8 cellular contexts compared by ENCODE assay signal in genomic region chrX:24465524-24465850, GRCh38. TPM values are rescaled to one million over a fixed set of nuclear protein-coding genes. Genes with fewer than 3 reads are reported as not detected.
A peak's percentile ranks its signal among the peaks of the same experiment; 100 is the strongest.
DNase-seq lines count a peak whose midpoint lies in the region; ATAC-seq, FAIRE-seq and TF ChIP-seq lines count a peak whose summit lies in the region.

No MANE protein-coding gene starts in this region.

- H3K27ac ChIP-seq in C4-2B (peak overlapping the region; percentile 85), HEK293 (ENCODE audit: extremely low read depth, low read depth, low read length) (peak overlapping the region; percentile 83), SJSA1 (no peak overlapping the region), endothelial cell of umbilical vein (ENCODE audit: insufficient read depth, low read depth, low read length) (no peak overlapping the region), parathyroid adenoma (no peak overlapping the region)

- peak overlapping the region; percentile 3 for H3K9ac ChIP-seq in endothelial cell of umbilical vein (replicated peaks; ENCODE audit: extremely low read depth, insufficient read depth, low read length)
- H3K9ac ChIP-seq in parathyroid adenoma = no peak overlapping the region

- BruUV-seq in endothelial cell of umbilical vein (replicated peaks; lab: Mats Ljungman, UMichigan) = no TSS peak

- CTCF ChIA-PET in HEK293 (lab: Yijun Ruan, JAX) (interaction anchor here (1.2 to 2.0 kb wide), 2 partner anchors 30 to 34 kb away, joined by 3 to 9 read pairs; no protein-coding TSS in a partner anchor), endothelial cell of umbilical vein (lab: Charles Lee) (interaction anchor here (1.1 to 1.2 kb wide), 2 partner anchors 32 to 70 kb away, joined by 3 to 4 read pairs; no protein-coding TSS in a partner anchor)

- no peak for ATAC-seq in GM18517 (IDR thresholded peaks at IDR 0.05; ENCODE audit: unreplicated experiment)

- TF ChIP-seq CTCF in C4-2B (conservative IDR thresholded peaks at IDR 0.05) (no peak), HEK293 (tag by site-specific recombination; IDR thresholded peaks at IDR 0.05) (no peak), endothelial cell of umbilical vein (IDR thresholded peaks at IDR 0.05; ENCODE audit: extremely low read depth in 1 of 2, insufficient read depth in 1 of 2, low read depth in 1 of 2, low read length in 2 of 2) (no peak), parathyroid adenoma (IDR thresholded peaks at IDR 0.05) (no peak)

- no peaks in the 10 kb centered on the region for H3K9me1 ChIP-seq in endothelial cell of umbilical vein (replicated peaks; ENCODE audit: control insufficient read depth, extremely low read depth, insufficient read depth, low read length)

- intact Hi-C loops in endothelial cell of umbilical vein (cut with micrococcal nuclease) = loop anchor here (1.0 to 2.0 kb wide), 2 partner anchors 11 to 39 kb away; no protein-coding TSS in a partner anchor

- dilution Hi-C loops in endothelial cell of umbilical vein (cut with MboI; ENCODE audit: extremely low pct_ligation_motif_present, low sequenced_read_pairs) = no loop called here

- peak overlapping the region; percentile 44 for H2AFZ ChIP-seq in endothelial cell of umbilical vein (ENCODE audit: low read depth, low read length)
- H2AFZ ChIP-seq in parathyroid adenoma = peak overlapping the region; percentile 90

- no peaks in the 10 kb centered on the region for H3K36me3 ChIP-seq in HEK293 (ENCODE audit: control insufficient read depth in 2 of 2, insufficient read depth in 1 of 2, low read length in 2 of 2)
- no peaks in the 10 kb centered on the region for H3K36me3 ChIP-seq in SJSA1
- H3K36me3 ChIP-seq in endothelial cell of umbilical vein (ENCODE audit: control insufficient read depth in 2 of 2, extremely low read depth in 1 of 2, insufficient read depth in 2 of 2, low read length in 2 of 2) = no peaks in the 10 kb centered on the region
- H3K36me3 ChIP-seq in parathyroid adenoma (ENCODE audit: control insufficient read depth, insufficient read depth, low read length) = no peaks in the 10 kb centered on the region

- H3K4me3 ChIP-seq in HEK293 (ENCODE audit: low read depth, low read length) (peak overlapping the region; percentile 68), SJSA1 (peak overlapping the region; percentile 50), endothelial cell of umbilical vein (replicated peaks in 1 of 3; ENCODE audit: insufficient read depth in 1 of 3, low read depth in 1 of 3, low read length in 3 of 3) (peak overlapping the region in 2 of 3 experiments; percentile 46 to 69), parathyroid adenoma (ENCODE audit: low read depth, low read length) (peak overlapping the region; percentile 66)

- H3K27me3 ChIP-seq in SJSA1 (replicated peaks) (no peaks in the 10 kb centered on the region), endothelial cell of umbilical vein (ENCODE audit: control insufficient read depth in 2 of 2, insufficient read depth in 2 of 2, low read length in 2 of 2) (no peaks in the 10 kb centered on the region), parathyroid adenoma (ENCODE audit: control insufficient read depth, insufficient read depth, low read length) (no peaks in the 10 kb centered on the region)

- H3K4me1 ChIP-seq in HEK293 (ENCODE audit: control insufficient read depth, insufficient read depth, low read length) = peaks cover 11% of the 10 kb centered on the region; the same call in 1 of the 2 replicates
- 0 out of 2 replicates have a peak, but pooled peaks cover 3% of the 10 kb centered on the region for H3K4me1 ChIP-seq in SJSA1 (replicated peaks)
- H3K4me1 ChIP-seq in endothelial cell of umbilical vein (ENCODE audit: control insufficient read depth, extremely low read depth, insufficient read depth, low read length) = no peaks in the 10 kb centered on the region
- no peaks in the 10 kb centered on the region for H3K4me1 ChIP-seq in parathyroid adenoma

- no peak for TF ChIP-seq POLR2A in endothelial cell of umbilical vein (IDR thresholded peaks at IDR 0.05; ENCODE audit: low read depth, low read length)

- H3K79me2 ChIP-seq in endothelial cell of umbilical vein (ENCODE audit: control insufficient read depth, insufficient read depth, low read length) (no peaks in the 10 kb centered on the region), parathyroid adenoma (no peaks in the 10 kb centered on the region)

- POLR2A ChIA-PET in HEK293 (lab: Yijun Ruan, JAX) = interaction anchor here (0.6 to 1.4 kb wide), 2 partner anchors 14 to 568 kb away, joined by 4 to 8 read pairs; no protein-coding TSS in a partner anchor
- POLR2A ChIA-PET in endothelial cell of umbilical vein (lab: Charles Lee) = no interaction called here

- DNase-seq in SJSA1 (ENCODE audit: low read depth in 1 of 2, low spot score in 2 of 2) (no peak), endothelial cell of umbilical vein (ENCODE audit: low read depth, low spot score) (no peak), NCI-H128 (lab: John Stamatoyannopoulos, UW; ENCODE audit: unreplicated experiment) (no peak), NCI-H2029 treated with DMSO at 0.1 percent for 48 hours (lab: John Stamatoyannopoulos, UW) (no peak)

- H3K9me3 ChIP-seq in HEK293 (ENCODE audit: control insufficient read depth, insufficient read depth, low read depth, low read length) (no peaks in the 10 kb centered on the region), SJSA1 (replicated peaks) (no peaks in the 10 kb centered on the region), endothelial cell of umbilical vein (replicated peaks; ENCODE audit: control insufficient read depth, insufficient read depth, low read length) (no peaks in the 10 kb centered on the region), parathyroid adenoma (ENCODE audit: control insufficient read depth, low read length) (no peaks in the 10 kb centered on the region)

- H3K4me2 ChIP-seq in endothelial cell of umbilical vein (ENCODE audit: insufficient read depth, low read length) (peak overlapping the region; percentile 17), parathyroid adenoma (ENCODE audit: low read length) (peak overlapping the region; percentile 57)

- no peaks in the 10 kb centered on the region for H4K20me1 ChIP-seq in endothelial cell of umbilical vein (replicated peaks; ENCODE audit: control insufficient read depth, extremely low read depth, insufficient read depth, low read length)

- no peak for FAIRE-seq in endothelial cell of umbilical vein (lab: Jason Lieb, UNC)

TF ChIP-seq in HEK293, 187 proteins besides CTCF, POLR2A, EP300 and RAD21 (continues in another document):
- no peak for TF ChIP-seq ZNF707 (tag by site-specific recombination; IDR thresholded peaks at IDR 0.05)
- no peak for TF ChIP-seq ZNF791 (tag by site-specific recombination; IDR thresholded peaks at IDR 0.05)
- TF ChIP-seq ZSCAN16 (tag by site-specific recombination; IDR thresholded peaks at IDR 0.05) = no peak
- peak; percentile 74; the same call in 1 of the 2 replicates for TF ChIP-seq ZBTB20 (tag by site-specific recombination; IDR thresholded peaks at IDR 0.05)
- no peak for TF ChIP-seq ZNF155 (tag by site-specific recombination; IDR thresholded peaks at IDR 0.05)
- TF ChIP-seq ZNF654 (tag by site-specific recombination; IDR thresholded peaks at IDR 0.05; ENCODE audit: low read depth) = no peak

TF ChIP-seq in endothelial cell of umbilical vein, 7 proteins besides CTCF, POLR2A, EP300 and RAD21:
- TF ChIP-seq MYC (IDR thresholded peaks at IDR 0.05; ENCODE audit: low read depth, low read length) = no peak
- TF ChIP-seq MAX (IDR thresholded peaks at IDR 0.05; ENCODE audit: insufficient read depth, insufficient read length) = no peak
- TF ChIP-seq FOS (IDR thresholded peaks at IDR 0.05; ENCODE audit: borderline replicate concordance, insufficient read depth, low read length) = no peak
- TF ChIP-seq POLR2AphosphoS5 (IDR thresholded peaks at IDR 0.05; ENCODE audit: insufficient read depth, low read depth, low read length) = no peak
- no peak for TF ChIP-seq EZH2 (IDR thresholded peaks at IDR 0.05; ENCODE audit: borderline replicate concordance, low read depth, low read length, severe bottlenecking)
- TF ChIP-seq JUN (IDR thresholded peaks at IDR 0.05; ENCODE audit: borderline replicate concordance, insufficient read depth, insufficient read length, low read depth) = no peak
- no peak for TF ChIP-seq GATA2 (IDR thresholded peaks at IDR 0.05; ENCODE audit: insufficient read depth, insufficient read length, low read depth, low read length)

RNA-seq across cellular contexts. Expression of gene PDK3, which starts 0.4 kb away (rescaled TPM):
- 1.6 and 1.9 TPM in 2 replicates for total RNA-seq in SJSA1 (2014; rRNA removed; shearing (Covaris generic))
- total RNA-seq in endothelial cell of umbilical vein = 3.9 and 5.9 TPM in 2 replicates
- polyA plus RNA-seq in endothelial cell of umbilical vein = 2.6 and 3.0 TPM in 2 replicates
- polyA plus RNA-seq in endothelial cell of umbilical vein (2011; cell fraction: cytosol; rRNA removed) = 2.2 and 3.0 TPM in 2 replicates
- polyA plus RNA-seq in endothelial cell of umbilical vein (2011; cell fraction: nucleus; rRNA removed) = 2.6 TPM in 2 replicates
- 3.4 and 3.8 TPM in 2 replicates for polyA plus RNA-seq in endothelial cell of umbilical vein (2012)
- 6.2 and 6.8 TPM in 2 replicates for polyA minus RNA-seq in endothelial cell of umbilical vein
- 6.1 TPM for polyA minus RNA-seq in endothelial cell of umbilical vein (2011; cell fraction: cytosol; rRNA and poly(A)+ RNA removed)
- 3.6 and 7.4 TPM in 2 replicates for polyA minus RNA-seq in endothelial cell of umbilical vein (2011; cell fraction: nucleus; rRNA and poly(A)+ RNA removed)

Comparison
In these comparisons a context has a peak if more than half of its experiments do, and no peak if none do; other contexts are left out.
1. H3K27ac ChIP-seq: peak in C4-2B (single experiment) and HEK293 (single experiment); none in SJSA1 (single experiment), endothelial cell of umbilical vein (single experiment) and parathyroid adenoma (single experiment).
2. Peak in every context shown above with its lines, with median percentiles within 50 percentile points of each other: H3K4me3 ChIP-seq.